ENCODE assay signal across 1 cellular context in the genomic region with DNA sequence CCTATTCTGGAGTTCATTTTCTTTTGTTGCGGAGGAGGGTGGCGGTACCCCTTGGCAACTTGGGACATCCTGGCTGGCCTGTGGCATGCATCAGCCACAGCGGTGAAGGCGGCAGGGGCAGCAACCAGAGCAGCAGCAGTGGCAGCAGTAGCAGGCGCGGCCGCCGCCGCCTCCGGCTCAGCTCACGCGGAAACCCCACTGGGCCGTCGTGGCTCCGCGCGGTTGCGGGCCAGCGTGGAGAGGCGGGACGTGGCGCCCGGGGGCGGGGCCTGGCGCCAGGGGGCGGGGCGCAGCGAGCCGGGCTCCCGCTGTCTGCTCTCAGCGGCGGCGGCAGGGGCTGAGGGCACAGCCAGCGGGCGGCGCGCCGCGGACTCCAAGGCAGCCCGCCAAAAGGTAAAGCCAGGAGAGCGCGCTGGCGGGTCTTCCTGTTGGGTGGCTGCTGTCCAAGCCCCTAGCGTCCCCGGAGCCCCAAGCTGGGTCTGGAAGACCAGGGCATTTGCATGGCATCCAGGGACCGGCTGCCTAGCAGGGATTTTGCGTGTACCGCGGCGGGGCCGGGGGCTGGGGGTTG.
TF ChIP-seq lines count a peak whose summit lies in the region.

No MANE protein-coding gene starts in this region.

TF ChIP-seq in HEK293, 187 proteins besides CTCF, POLR2A, EP300 and RAD21 (continued from another document):
- TF ChIP-seq, protein P1, sequence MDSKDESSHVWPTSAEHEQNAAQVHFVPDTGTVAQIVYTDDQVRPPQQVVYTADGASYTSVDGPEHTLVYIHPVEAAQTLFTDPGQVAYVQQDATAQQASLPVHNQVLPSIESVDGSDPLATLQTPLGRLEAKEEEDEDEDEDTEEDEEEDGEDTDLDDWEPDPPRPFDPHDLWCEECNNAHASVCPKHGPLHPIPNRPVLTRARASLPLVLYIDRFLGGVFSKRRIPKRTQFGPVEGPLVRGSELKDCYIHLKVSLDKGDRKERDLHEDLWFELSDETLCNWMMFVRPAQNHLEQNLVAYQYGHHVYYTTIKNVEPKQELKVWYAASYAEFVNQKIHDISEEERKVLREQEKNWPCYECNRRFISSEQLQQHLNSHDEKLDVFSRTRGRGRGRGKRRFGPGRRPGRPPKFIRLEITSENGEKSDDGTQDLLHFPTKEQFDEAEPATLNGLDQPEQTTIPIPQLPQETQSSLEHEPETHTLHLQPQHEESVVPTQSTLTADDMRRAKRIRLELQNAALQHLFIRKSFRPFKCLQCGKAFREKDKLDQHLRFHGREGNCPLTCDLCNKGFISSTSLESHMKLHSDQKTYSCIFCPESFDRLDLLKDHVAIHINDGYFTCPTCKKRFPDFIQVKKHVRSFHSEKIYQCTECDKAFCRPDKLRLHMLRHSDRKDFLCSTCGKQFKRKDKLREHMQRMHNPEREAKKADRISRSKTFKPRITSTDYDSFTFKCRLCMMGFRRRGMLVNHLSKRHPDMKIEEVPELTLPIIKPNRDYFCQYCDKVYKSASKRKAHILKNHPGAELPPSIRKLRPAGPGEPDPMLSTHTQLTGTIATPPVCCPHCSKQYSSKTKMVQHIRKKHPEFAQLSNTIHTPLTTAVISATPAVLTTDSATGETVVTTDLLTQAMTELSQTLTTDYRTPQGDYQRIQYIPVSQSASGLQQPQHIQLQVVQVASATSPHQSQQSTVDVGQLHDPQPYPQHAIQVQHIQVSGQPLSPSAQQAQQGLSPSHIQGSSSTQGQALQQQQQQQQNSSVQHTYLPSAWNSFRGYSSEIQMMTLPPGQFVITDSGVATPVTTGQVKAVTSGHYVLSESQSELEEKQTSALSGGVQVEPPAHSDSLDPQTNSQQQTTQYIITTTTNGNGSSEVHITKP (tag by site-specific recombination; IDR thresholded peaks at IDR 0.05) = 0 out of 2 replicates have a peak, but pooled peaks have one; percentile 24
- TF ChIP-seq ZNF341 (tag by site-specific recombination; IDR thresholded peaks at IDR 0.05; ENCODE audit: low read depth) = peak; percentile 38; the same call in 1 of the 2 replicates
- peak; percentile 80 for TF ChIP-seq OSR2 (tag by site-specific recombination; IDR thresholded peaks at IDR 0.05)
- TF ChIP-seq, protein P2, sequence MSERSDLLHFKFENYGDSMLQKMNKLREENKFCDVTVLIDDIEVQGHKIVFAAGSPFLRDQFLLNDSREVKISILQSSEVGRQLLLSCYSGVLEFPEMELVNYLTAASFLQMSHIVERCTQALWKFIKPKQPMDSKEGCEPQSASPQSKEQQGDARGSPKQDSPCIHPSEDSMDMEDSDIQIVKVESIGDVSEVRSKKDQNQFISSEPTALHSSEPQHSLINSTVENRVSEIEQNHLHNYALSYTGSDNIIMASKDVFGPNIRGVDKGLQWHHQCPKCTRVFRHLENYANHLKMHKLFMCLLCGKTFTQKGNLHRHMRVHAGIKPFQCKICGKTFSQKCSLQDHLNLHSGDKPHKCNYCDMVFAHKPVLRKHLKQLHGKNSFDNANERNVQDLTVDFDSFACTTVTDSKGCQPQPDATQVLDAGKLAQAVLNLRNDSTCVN (tag by site-specific recombination; optimal IDR thresholded peaks at IDR 0.05) = peak; percentile 25
- TF ChIP-seq ZNF777 (tag by site-specific recombination; IDR thresholded peaks at IDR 0.05; ENCODE audit: borderline replicate concordance) = 0 out of 2 replicates have a peak, but pooled peaks have one; percentile 44
- TF ChIP-seq ZXDB (tag by site-specific recombination; IDR thresholded peaks at IDR 0.05) = 0 out of 2 replicates have a peak, but pooled peaks have one; percentile 23
